ENCODE assay signal across 10 cellular contexts in genomic region chr9:127771570-127772189, GRCh38. TPM values are rescaled to one million over a fixed set of nuclear protein-coding genes. Genes with fewer than 3 reads are reported as not detected.
DNase-seq lines count a peak whose midpoint lies in the region; ATAC-seq and TF ChIP-seq lines count a peak whose summit lies in the region.
"Had no signal": no experiment of that assay in that cellular context is flagged by ENCODE, and none has a peak within 500 bp of the region (broad histone marks: within the 10 kb centered on the region; RNA-seq: fewer than 3 reads in every experiment).

No MANE protein-coding gene starts in this region.

- H3K36me3 ChIP-seq in A673 (ENCODE audit: insufficient read depth, low read length, poor library complexity, severe bottlenecking) (no peaks in the 10 kb centered on the region), HUES6 (ENCODE audit: control insufficient read depth, insufficient read depth, low read length) (no peaks in the 10 kb centered on the region)

- H3K4me3 Mint-ChIP-seq in MCF 10A (ENCODE audit: unreplicated experiment) = peak overlapping the region; percentile 83
- H3K4me3 Mint-ChIP-seq in naive B cell = peak overlapping the region; percentile 85 to 96 (median 92)

- peak overlapping the region; percentile 43 for H3K27ac Mint-ChIP-seq in MCF 10A (ENCODE audit: low read depth, unreplicated experiment)
- peak overlapping the region; percentile 96 to 99 (median 96) for H3K27ac Mint-ChIP-seq in naive B cell

- DNase-seq in A673 (ENCODE audit: low spot score) (no peak), MCF 10A (ENCODE audit: unreplicated experiment) (no peak), naive B cell (no peak), UCSD-AML1 (lab: John Stamatoyannopoulos, UW; ENCODE audit: unreplicated experiment) (no peak), foreskin keratinocyte (no peak)

- peak overlapping the region; percentile 42 for H3K4me3 ChIP-seq in A673 (ENCODE audit: low read depth, low read length, poor library complexity, severe bottlenecking)
- peak overlapping the region; percentile 72 for H3K4me3 ChIP-seq in HUES6 (ENCODE audit: low read depth, low read length)

- POLR2A ChIA-PET in A673 (lab: Charles Lee; ENCODE audit: low non-redundant PET) = interaction anchor here (0.6 kb wide), 1 partner anchor 13 kb away, joined by 3 read pairs; no protein-coding TSS in a partner anchor
- POLR2A ChIA-PET in MCF 10A (lab: Yijun Ruan, JAX) = interaction anchor here (0.6 to 4.9 kb wide), 15 partner anchors 11 to 1711 kb away, joined by 3 to 50 read pairs (median 6); partner anchors contain the start of genes CDK9, FPGS, TOR2A and ZNF79

- H3K27me3 Mint-ChIP-seq in MCF 10A (ENCODE audit: insufficient read depth, unreplicated experiment) (no peaks in the 10 kb centered on the region), naive B cell (no peaks in the 10 kb centered on the region)

- CTCF ChIA-PET in A673 (lab: Charles Lee) = interaction anchor here (1.2 kb wide), 1 partner anchor 37 kb away, joined by 7 read pairs; the partner anchor contains the start of gene TOR2A
- CTCF ChIA-PET in MCF 10A (lab: Yijun Ruan, JAX) = interaction anchor here (0.6 to 1.7 kb wide), 7 partner anchors 12 to 115 kb away, joined by 3 to 10 read pairs (median 3); partner anchors contain the start of gene TOR2A

- no peaks in the 10 kb centered on the region for H3K27me3 ChIP-seq in A673 (replicated peaks; ENCODE audit: insufficient read depth, low read depth, low read length, poor library complexity)
- no peaks in the 10 kb centered on the region for H3K27me3 ChIP-seq in HUES6 (ENCODE audit: control insufficient read depth, insufficient read depth, low read length)
- no peaks in the 10 kb centered on the region for H3K27me3 ChIP-seq in foreskin keratinocyte

- no peaks in the 10 kb centered on the region for H3K9me3 ChIP-seq in A673 (ENCODE audit: low read depth, low read length, poor library complexity, severe bottlenecking)
- no peaks in the 10 kb centered on the region for H3K9me3 ChIP-seq in HUES6 (ENCODE audit: control insufficient read depth, insufficient read depth, low read depth, low read length)

- H3K27ac ChIP-seq in A673 (ENCODE audit: low read depth, low read length, poor library complexity, severe bottlenecking) (no peak overlapping the region), HUES6 (ENCODE audit: low read depth, low read length) (no peak overlapping the region), foreskin keratinocyte (no peak overlapping the region)
- H3K27ac ChIP-seq: epithelial cell of prostate had no signal

- TF ChIP-seq CTCF in A673 (conservative IDR thresholded peaks at IDR 0.05; ENCODE audit: low read depth, low read length) = no peak
- TF ChIP-seq CTCF in MCF 10A (IDR thresholded peaks at IDR 0.05; ENCODE audit: unreplicated experiment) = no peak
- TF ChIP-seq CTCF in foreskin keratinocyte (conservative IDR thresholded peaks at IDR 0.05) = no peak

- no peaks in the 10 kb centered on the region for H3K9me3 Mint-ChIP-seq in MCF 10A (ENCODE audit: unreplicated experiment)
- no peaks in the 10 kb centered on the region for H3K9me3 Mint-ChIP-seq in naive B cell

- ATAC-seq in naive B cell (ENCODE audit: low read depth in 2 of 2) = no peak
- no peak for ATAC-seq in HG02798 (IDR thresholded peaks at IDR 0.05; ENCODE audit: poor library complexity, unreplicated experiment)
- no peak for ATAC-seq in foreskin keratinocyte
- ATAC-seq in GM18520 (IDR thresholded peaks at IDR 0.05; ENCODE audit: unreplicated experiment) = no peak

- no peaks in the 10 kb centered on the region for H3K36me3 Mint-ChIP-seq in MCF 10A (ENCODE audit: insufficient read depth, unreplicated experiment)
- H3K36me3 Mint-ChIP-seq in naive B cell = peaks cover 0 to 12% of the 10 kb centered on the region in 2 donors

- H3K4me1 Mint-ChIP-seq in MCF 10A (ENCODE audit: insufficient read depth, unreplicated experiment) (no peaks in the 10 kb centered on the region), naive B cell (peaks cover 50 to 77% (median 71%) of the 10 kb centered on the region in 3 donors)

- H3K4me1 ChIP-seq in A673 (ENCODE audit: insufficient read depth, low read length, poor library complexity, severe bottlenecking) = peaks cover 7% of the 10 kb centered on the region
- peaks cover 37% of the 10 kb centered on the region for H3K4me1 ChIP-seq in HUES6 (ENCODE audit: control insufficient read depth, insufficient read depth, low read length)
- no peaks in the 10 kb centered on the region for H3K4me1 ChIP-seq in foreskin keratinocyte

- no peak overlapping the region for H3K9ac ChIP-seq in HUES6 (ENCODE audit: low read length)

- intact Hi-C loops in A673 (cut with micrococcal nuclease; ENCODE audit: unreplicated experiment) = no loop called here
- intact Hi-C loops in MCF 10A (cut with micrococcal nuclease) = no loop called here

- BruUV-seq in A673 (replicated peaks; lab: Mats Ljungman, UMichigan) = no TSS peak
- BruUV-seq in MCF 10A (replicated peaks; lab: Mats Ljungman, UMichigan) = no TSS peak

RNA-seq across cellular contexts. Expression of gene SH2D3C, which starts 6.8 kb away (rescaled TPM):
- total RNA-seq in A673 (2021) (not detected in 2 replicates), MCF 10A (2022) (not detected in 2 replicates), foreskin keratinocyte (0.17 and 0.28 TPM in 2 replicates)
- polyA plus RNA-seq in naive B cell (ENCODE audit: low read depth in 6 of 6) (10 to 100 TPM; 29.8 to 87.0 (median 34.7) TPM), foreskin keratinocyte (0.16 and 0.28 TPM in 2 replicates)

RNA-seq across cellular contexts. Expression of gene CDK9, which starts 14.2 kb away (rescaled TPM):
- total RNA-seq in A673 (2021) (68.0 and 77.7 TPM in 2 replicates), MCF 10A (2022) (62.1 and 84.0 TPM in 2 replicates), foreskin keratinocyte (43.0 and 44.9 TPM in 2 replicates)
- polyA plus RNA-seq in naive B cell (ENCODE audit: low read depth in 6 of 6) (10 to 100 TPM; 37.3 to 88.8 (median 43.2) TPM), foreskin keratinocyte (52.9 and 58.9 TPM in 2 replicates)

RNA-seq across cellular contexts. Expression of gene FPGS, which starts 31.0 kb away (rescaled TPM):
- total RNA-seq in A673 (2021) = 74.9 and 78.2 TPM in 2 replicates
- total RNA-seq in MCF 10A (2022) = 130 and 131 TPM in 2 replicates
- polyA plus RNA-seq in naive B cell (ENCODE audit: low read depth in 6 of 6) = 10 to 100 TPM; 52.2 to 78.0 (median 59.1) TPM
- 72.6 and 77.1 TPM in 2 replicates for total RNA-seq in foreskin keratinocyte
- 82.3 and 83.5 TPM in 2 replicates for polyA plus RNA-seq in foreskin keratinocyte

RNA-seq across cellular contexts. Expression of gene TOR2A, which starts 36.6 kb away (rescaled TPM):
- total RNA-seq in A673 (2021) (9.1 and 9.2 TPM in 2 replicates), MCF 10A (2022) (8.4 and 11.3 TPM in 2 replicates), foreskin keratinocyte (9.2 and 10.8 TPM in 2 replicates)
- polyA plus RNA-seq in naive B cell (ENCODE audit: low read depth in 6 of 6) (10 to 100 TPM; 24.9 to 40.0 (median 27.3) TPM), foreskin keratinocyte (16.7 and 18.5 TPM in 2 replicates)

RNA-seq across cellular contexts. Expression of gene TTC16, which starts 55.8 kb away (rescaled TPM):
- total RNA-seq in A673 (2021) = not detected in 2 replicates
- total RNA-seq in MCF 10A (2022) = 0.19 and 0.32 TPM in 2 replicates
- under 1 TPM in 1 of 6 donors, not detected in 5; 0.66 TPM for polyA plus RNA-seq in naive B cell (ENCODE audit: low read depth in 6 of 6)
- not detected in 2 replicates for total RNA-seq in foreskin keratinocyte
- not detected in 2 replicates for polyA plus RNA-seq in foreskin keratinocyte
- total RNA-seq: G401 had no signal
